6 cellular contexts compared by ENCODE assay signal in genomic region chr3:168872811-168873210, GRCh38.
"Had no signal": no experiment of that assay in that cellular context is flagged by ENCODE, and none has a peak within 500 bp of the region (broad histone marks: within the 10 kb centered on the region; RNA-seq: fewer than 3 reads in every experiment).

No MANE protein-coding gene starts in this region.

- ATAC-seq: GM23338 had no signal

- H3K4me2 ChIP-seq: GM23338 had no signal

- H2AFZ ChIP-seq: GM23338 had no signal

- FAIRE-seq: H1, H54, HTR-8/SVneo had no signal

- H3K4me3 ChIP-seq: GM23338 had no signal

- DNase-seq: H9, HCEC 1CT had no signal
